Comparison of ENCODE assay signal across 16 cellular contexts in the genomic region with DNA sequence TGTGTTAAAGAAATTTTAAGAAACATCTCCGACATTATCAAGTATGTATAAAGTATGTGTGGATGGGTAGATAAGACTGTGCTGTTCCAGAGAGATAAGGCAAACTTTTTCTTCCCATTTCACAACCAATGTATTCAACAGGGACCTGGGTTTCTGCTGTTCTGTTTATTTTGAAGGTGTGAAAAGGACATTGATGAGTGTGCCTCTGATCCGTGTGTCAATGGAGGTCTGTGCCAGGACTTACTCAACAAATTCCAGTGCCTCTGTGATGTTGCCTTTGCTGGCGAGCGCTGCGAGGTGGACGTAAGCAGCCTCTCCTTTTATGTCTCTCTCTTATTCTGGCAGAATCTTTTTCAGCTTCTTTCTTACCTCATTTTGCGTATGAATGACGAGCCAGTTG.
DNase-seq lines count a peak whose midpoint lies in the region; ATAC-seq, FAIRE-seq and TF ChIP-seq lines count a peak whose summit lies in the region.
"Had no signal": no experiment of that assay in that cellular context is flagged by ENCODE, and none has a peak within 500 bp of the region (broad histone marks: within the 10 kb centered on the region; RNA-seq: fewer than 3 reads in every experiment).

No MANE protein-coding gene starts in this region.

- H2AFZ ChIP-seq in astrocyte (ENCODE audit: low read depth, low read length): no peak overlapping the region

- peaks cover 9% of the 10 kb centered on the region for H3K4me1 ChIP-seq in astrocyte (ENCODE audit: insufficient read depth, low read length)
- H3K4me1 ChIP-seq in cardiac muscle cell (ENCODE audit: low read depth): no peaks in the 10 kb centered on the region

- H3K9me3 Mint-ChIP-seq in astrocyte (ENCODE audit: unreplicated experiment): no peaks in the 10 kb centered on the region
- no peaks in the 10 kb centered on the region for H3K9me3 Mint-ChIP-seq in nephron

- H3K36me3 ChIP-seq in astrocyte (ENCODE audit: insufficient read depth, low read length) (no peaks in the 10 kb centered on the region), cardiac muscle cell (no peaks in the 10 kb centered on the region)

- H3K27me3 Mint-ChIP-seq in astrocyte (ENCODE audit: low read depth, unreplicated experiment) (no peaks in the 10 kb centered on the region), nephron (ENCODE audit: low read depth) (peaks cover 8% of the 10 kb centered on the region)
- H3K27me3 Mint-ChIP-seq: naive B cell had no signal

- H3K4me3 ChIP-seq in astrocyte (ENCODE audit: insufficient read depth, low read depth, low read length): no peak overlapping the region
- H3K4me3 ChIP-seq in cardiac muscle cell: no peak overlapping the region

- H3K9ac ChIP-seq in astrocyte (ENCODE audit: low read length): no peak overlapping the region

- no peak for FAIRE-seq in astrocyte (lab: Jason Lieb, UNC)

- H4K20me1 ChIP-seq in astrocyte (ENCODE audit: insufficient read depth, low read length): no peaks in the 10 kb centered on the region

- no peak for ATAC-seq in GM21619 (IDR thresholded peaks at IDR 0.05; ENCODE audit: unreplicated experiment)
- ATAC-seq in HG02885 (IDR thresholded peaks at IDR 0.05; ENCODE audit: poor library complexity, unreplicated experiment): no peak
- ATAC-seq in HG03571 (IDR thresholded peaks at IDR 0.05; ENCODE audit: unreplicated experiment): no peak
- ATAC-seq in HG03469 (IDR thresholded peaks at IDR 0.05; ENCODE audit: unreplicated experiment): no peak

- no peaks in the 10 kb centered on the region for H3K36me3 Mint-ChIP-seq in astrocyte (ENCODE audit: low read depth, unreplicated experiment)
- H3K36me3 Mint-ChIP-seq in nephron (ENCODE audit: low read depth): no peaks in the 10 kb centered on the region
- H3K36me3 Mint-ChIP-seq: activated naive CD8-positive, alpha-beta T cell; naive B cell had no signal

- no peak overlapping the region for H3K4me3 Mint-ChIP-seq in astrocyte (ENCODE audit: unreplicated experiment)
- no peak overlapping the region for H3K4me3 Mint-ChIP-seq in nephron
- H3K4me3 Mint-ChIP-seq: activated naive CD8-positive, alpha-beta T cell; naive B cell had no signal

- peak overlapping the region; percentile 13 for H3K27ac Mint-ChIP-seq in astrocyte (ENCODE audit: unreplicated experiment)
- H3K27ac Mint-ChIP-seq in nephron: peak overlapping the region; percentile 23 to 72 (median 29)
- H3K27ac Mint-ChIP-seq: activated naive CD8-positive, alpha-beta T cell had no signal

- TF ChIP-seq CTCF in astrocyte (IDR thresholded peaks at IDR 0.05; ENCODE audit: insufficient read depth, low read depth, low read length) (no peak), cardiac muscle cell (IDR thresholded peaks at IDR 0.05; ENCODE audit: low read depth, low read length) (no peak), nephron (IDR thresholded peaks at IDR 0.05; ENCODE audit: unreplicated experiment in 3 of 3) (no peak)

- peak overlapping the region; percentile 28 for H3K4me2 ChIP-seq in astrocyte (ENCODE audit: low read length)

- H3K27ac ChIP-seq in astrocyte (ENCODE audit: low read depth, low read length) (peak overlapping the region; percentile 9), cardiac muscle cell (no peak overlapping the region)

- H3K27me3 ChIP-seq in astrocyte (ENCODE audit: insufficient read depth, low read length) (no peaks in the 10 kb centered on the region), cardiac muscle cell (no peaks in the 10 kb centered on the region)

- H3K79me2 ChIP-seq in astrocyte (ENCODE audit: insufficient read depth, low read length): no peaks in the 10 kb centered on the region

- H3K4me1 Mint-ChIP-seq in astrocyte (ENCODE audit: low read depth, unreplicated experiment) (peaks cover 27% of the 10 kb centered on the region), nephron (peaks cover 46% of the 10 kb centered on the region)
- H3K4me1 Mint-ChIP-seq: naive B cell had no signal

- DNase-seq in EH (ENCODE audit: low read depth) (peak; percentile 46), astrocyte (ENCODE audit: low read depth) (peak; percentile 97), cardiac muscle cell (ENCODE audit: low read depth in 1 of 2, low spot score in 1 of 2) (peak; percentile 28 to 97)
- DNase-seq: effector memory CD4-positive, alpha-beta T cell; GDM1; naive B cell; NCI-H446 treated with DMSO at 0.1 percent for 48 hours; RPMI8226; stimulated activated CD8-positive, alpha-beta memory T cell treated with anti-CD3 and anti-CD28 coated beads, Interleukin-4, amount 100 ng/mL, for 48 hours; T1000 had no signal

- H3K9me3 ChIP-seq in astrocyte (ENCODE audit: insufficient read depth, low read depth, low read length): no peaks in the 10 kb centered on the region
- H3K9me3 ChIP-seq in cardiac muscle cell (ENCODE audit: low read depth): no peaks in the 10 kb centered on the region

Comparison
In these comparisons a context has a peak if more than half of its experiments do, and no peak if none do; other contexts are left out.
1. DNase-seq: peak in every context shown above with its lines; median percentile 97 in astrocyte; 62 in cardiac muscle cell; 46 in EH.